ENCODE assay signal across 1 cellular context in the genomic region with DNA sequence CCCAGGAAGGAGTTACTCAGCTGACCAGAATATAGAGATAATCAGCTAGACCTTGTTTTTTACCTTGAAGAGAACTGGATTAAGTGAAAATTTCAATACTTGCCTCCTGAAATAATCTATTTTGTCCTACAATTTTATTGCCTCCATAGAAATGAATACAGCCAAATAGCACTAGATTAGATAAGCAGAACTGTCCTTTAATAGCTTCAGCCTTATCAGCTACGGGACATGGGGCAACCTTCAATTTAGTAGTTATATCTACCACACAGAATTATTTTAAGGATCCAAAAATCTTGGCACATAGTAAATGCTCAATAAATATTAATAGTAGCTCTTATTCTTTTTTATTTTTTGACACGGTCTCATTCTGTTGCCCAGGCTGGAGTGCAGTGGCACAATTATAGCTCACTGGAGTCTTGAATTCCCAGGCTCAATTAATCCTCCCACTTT.
TF ChIP-seq lines count a peak whose summit lies in the region.

No MANE protein-coding gene starts in this region.

TF ChIP-seq in HCT116, 20 proteins besides CTCF, POLR2A, EP300 and RAD21 (continued from another document):
- TF ChIP-seq, protein P1, sequence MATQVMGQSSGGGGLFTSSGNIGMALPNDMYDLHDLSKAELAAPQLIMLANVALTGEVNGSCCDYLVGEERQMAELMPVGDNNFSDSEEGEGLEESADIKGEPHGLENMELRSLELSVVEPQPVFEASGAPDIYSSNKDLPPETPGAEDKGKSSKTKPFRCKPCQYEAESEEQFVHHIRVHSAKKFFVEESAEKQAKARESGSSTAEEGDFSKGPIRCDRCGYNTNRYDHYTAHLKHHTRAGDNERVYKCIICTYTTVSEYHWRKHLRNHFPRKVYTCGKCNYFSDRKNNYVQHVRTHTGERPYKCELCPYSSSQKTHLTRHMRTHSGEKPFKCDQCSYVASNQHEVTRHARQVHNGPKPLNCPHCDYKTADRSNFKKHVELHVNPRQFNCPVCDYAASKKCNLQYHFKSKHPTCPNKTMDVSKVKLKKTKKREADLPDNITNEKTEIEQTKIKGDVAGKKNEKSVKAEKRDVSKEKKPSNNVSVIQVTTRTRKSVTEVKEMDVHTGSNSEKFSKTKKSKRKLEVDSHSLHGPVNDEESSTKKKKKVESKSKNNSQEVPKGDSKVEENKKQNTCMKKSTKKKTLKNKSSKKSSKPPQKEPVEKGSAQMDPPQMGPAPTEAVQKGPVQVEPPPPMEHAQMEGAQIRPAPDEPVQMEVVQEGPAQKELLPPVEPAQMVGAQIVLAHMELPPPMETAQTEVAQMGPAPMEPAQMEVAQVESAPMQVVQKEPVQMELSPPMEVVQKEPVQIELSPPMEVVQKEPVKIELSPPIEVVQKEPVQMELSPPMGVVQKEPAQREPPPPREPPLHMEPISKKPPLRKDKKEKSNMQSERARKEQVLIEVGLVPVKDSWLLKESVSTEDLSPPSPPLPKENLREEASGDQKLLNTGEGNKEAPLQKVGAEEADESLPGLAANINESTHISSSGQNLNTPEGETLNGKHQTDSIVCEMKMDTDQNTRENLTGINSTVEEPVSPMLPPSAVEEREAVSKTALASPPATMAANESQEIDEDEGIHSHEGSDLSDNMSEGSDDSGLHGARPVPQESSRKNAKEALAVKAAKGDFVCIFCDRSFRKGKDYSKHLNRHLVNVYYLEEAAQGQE (IDR thresholded peaks at IDR 0.05; ENCODE audit: low read depth): no peak
- no peak for TF ChIP-seq SP1 (IDR thresholded peaks at IDR 0.05; ENCODE audit: low read depth)
TF ChIP-seq in HCT116: peak in this region for 0.
